In the genomic region with DNA sequence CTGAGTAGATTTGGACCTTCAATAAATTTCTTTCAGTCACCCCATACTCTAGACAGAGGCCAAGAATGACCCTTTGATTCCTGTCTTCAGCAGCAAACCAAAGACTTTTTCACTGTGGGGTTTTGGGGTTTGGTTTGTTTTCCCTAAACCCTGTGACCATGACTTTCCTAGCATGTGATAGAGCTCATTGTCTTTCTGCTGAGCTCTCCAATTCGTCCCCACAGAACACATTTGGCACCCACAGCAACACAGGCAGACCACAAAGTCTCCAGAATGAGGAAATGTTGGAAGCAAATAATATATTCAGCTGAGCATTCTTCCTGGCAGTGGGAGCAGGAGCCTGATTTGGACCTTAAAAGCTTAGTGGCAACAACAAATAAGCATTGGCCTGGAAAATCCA, we compare ENCODE assay signal across 15 cellular contexts. TPM values are rescaled to one million over a fixed set of nuclear protein-coding genes. Genes with fewer than 3 reads are reported as not detected.
DNase-seq lines count a peak whose midpoint lies in the region; ATAC-seq and TF ChIP-seq lines count a peak whose summit lies in the region.
"Had no signal": no experiment of that assay in that cellular context is flagged by ENCODE, and none has a peak within 500 bp of the region (broad histone marks: within the 10 kb centered on the region; RNA-seq: fewer than 3 reads in every experiment).

No MANE protein-coding gene starts in this region.

- no peaks in the 10 kb centered on the region for H3K9me3 ChIP-seq in right cardiac atrium (ENCODE audit: control insufficient read depth, low read length)
- H3K9me3 ChIP-seq: BE2C had no signal

- H3K4me1 Mint-ChIP-seq in brain: peaks cover 56% of the 10 kb centered on the region

- H3K4me3 ChIP-seq in right cardiac atrium (ENCODE audit: low read length): no peak overlapping the region

- intact Hi-C loops in right cardiac atrium (cut with DNase I): no loop called here

- no peak for TF ChIP-seq CTCF in brain (conservative IDR thresholded peaks at IDR 0.05)

- H3K27ac ChIP-seq in right cardiac atrium (ENCODE audit: low read length): no peak overlapping the region

- H3K27ac Mint-ChIP-seq in brain: peak overlapping the region in 4 of 5 experiments; percentile 43 to 98 (median 90)

- no peaks in the 10 kb centered on the region for H3K36me3 Mint-ChIP-seq in brain

- no peak overlapping the region for H3K4me3 Mint-ChIP-seq in brain

- 11% methylated on average over 1 of the region's 1 CpG for WGBS in right cardiac atrium

- H3K27me3 ChIP-seq in right cardiac atrium (ENCODE audit: control insufficient read depth, insufficient read depth): no peaks in the 10 kb centered on the region
- H3K27me3 ChIP-seq: BE2C had no signal

- H3K4me1 ChIP-seq in right cardiac atrium (ENCODE audit: control insufficient read depth, insufficient read depth, low read length): no peaks in the 10 kb centered on the region

- peak; percentile 40 for DNase-seq in GM03348 (ENCODE audit: low spot score)
- DNase-seq in right cardiac atrium: peak in 2 of 3 donors; percentile 11 to 51
- peak; percentile 44 for DNase-seq in retina
- DNase-seq in NCI-H2171 (lab: John Stamatoyannopoulos, UW): no peak
- no peak for DNase-seq in ecto neural progenitor cell (ENCODE audit: low spot score)
- DNase-seq: activated gamma-delta T cell treated with Interleukin-2 at 50 U/mL for 16 hours; effector memory CD4-positive, alpha-beta T cell; GDM1; NCI-H226 had no signal

- peak; percentile 40 to 85 for ATAC-seq in right cardiac atrium
- ATAC-seq in GM21526 (IDR thresholded peaks at IDR 0.05; ENCODE audit: low FRiP score, unreplicated experiment): no peak
- ATAC-seq in HG02763 (IDR thresholded peaks at IDR 0.05; ENCODE audit: unreplicated experiment): no peak
- ATAC-seq: activated CD4-positive, CD25-positive, alpha-beta regulatory T cell treated with anti-CD3 and anti-CD28 coated beads, Interleukin-2, amount 50 U/mL, for 24 hours had no signal

- H3K27me3 Mint-ChIP-seq in brain: no peaks in the 10 kb centered on the region

- H3K9me3 Mint-ChIP-seq in brain: peaks cover 0 to 6% (median 3%) of the 10 kb centered on the region in 5 experiments

RNA-seq across cellular contexts. Expression of gene CPB1, which starts 36.8 kb away (rescaled TPM):
- polyA plus RNA-seq in brain (ENCODE audit: insufficient read depth, low read depth, low replicate concordance): 0.75 TPM
- total RNA-seq in right cardiac atrium: 1 to 10 TPM in 1 of 4 donors, under 1 TPM in 1, not detected in 2; 0.62 to 2.4 TPM
- polyA plus RNA-seq in right cardiac atrium: 0.27 TPM
- total RNA-seq: pulmonary artery endothelial cell had no signal

Comparison
In these comparisons a context has a peak if more than half of its experiments do, and no peak if none do; other contexts are left out.
1. DNase-seq: peak in GM03348 (single experiment), right cardiac atrium (2 of 3) and retina (single experiment); none in NCI-H2171 (single experiment) and ecto neural progenitor cell (single experiment).
2. ATAC-seq: peak in right cardiac atrium (2 of 2); none in GM21526 (single experiment) and HG02763 (single experiment).